In genomic region chr7:75237255-75238187, GRCh38 we compare ENCODE assay signal across 8 cellular contexts.
A peak's percentile ranks its signal among the peaks of the same experiment; 100 is the strongest.
DNase-seq lines count a peak whose midpoint lies in the region; ATAC-seq and TF ChIP-seq lines count a peak whose summit lies in the region.
"Not testable (repeated sequence)": the region's sequence is repeated elsewhere in the genome, so short reads cannot be mapped to it uniquely, and the experiment has no call there.

No MANE protein-coding gene starts in this region.

- TF ChIP-seq CTCF in HFFc6 (IDR thresholded peaks at IDR 0.05); WTC11 (IDR thresholded peaks at IDR 0.05); gastrocnemius medialis (IDR thresholded peaks at IDR 0.05 in 4 of 5, conservative IDR thresholded peaks at IDR 0.05 in 1 of 5); upper lobe of left lung (IDR thresholded peaks at IDR 0.05): not testable (repeated sequence)

- not testable (repeated sequence) for H3K27me3 Mint-ChIP-seq in HFFc6 (ENCODE audit: insufficient read depth); WTC11 (ENCODE audit: low read depth)

- H3K27me3 ChIP-seq in gastrocnemius medialis, upper lobe of left lung: not testable (repeated sequence)

- peak; percentile 95 for ATAC-seq in GM19035 (IDR thresholded peaks at IDR 0.05; ENCODE audit: unreplicated experiment)
- peak; percentile 91 for ATAC-seq in HG03280 (IDR thresholded peaks at IDR 0.05; ENCODE audit: unreplicated experiment)
- ATAC-seq in WTC11 = peak; percentile 75
- peak; percentile 94 to 95 for ATAC-seq in left cardiac atrium
- peak; percentile 86 to 92 for ATAC-seq in gastrocnemius medialis
- peak; percentile 79 to 93 for ATAC-seq in upper lobe of left lung (ENCODE audit: low FRiP score in 2 of 2)

- TF ChIP-seq POLR2A in gastrocnemius medialis (IDR thresholded peaks at IDR 0.05) = not testable (repeated sequence)
- peak in 1 of 4 donors; percentile 37 for TF ChIP-seq POLR2A in upper lobe of left lung (IDR thresholded peaks at IDR 0.05)

- not testable (repeated sequence) for H3K4me1 Mint-ChIP-seq in HFFc6 (ENCODE audit: low read depth); WTC11

- intact Hi-C loops in left cardiac atrium (cut with DNase I); gastrocnemius medialis (cut with DNase I; ENCODE audit: low total_unique reads): not testable (repeated sequence)

- POLR2A ChIA-PET in WTC11 (lab: Charles Lee) = not testable (repeated sequence)

- H3K36me3 ChIP-seq in gastrocnemius medialis, upper lobe of left lung: not testable (repeated sequence)

- no CpG with 5 or more reads among the region's 103 CpGs for WGBS in upper lobe of left lung, 2 donors

- CTCF ChIA-PET in WTC11 (lab: Charles Lee) = not testable (repeated sequence)

- not testable (repeated sequence) for H3K4me1 ChIP-seq in gastrocnemius medialis, upper lobe of left lung

- peak overlapping the region in 1 of 4 donors; percentile 24 for H3K4me3 ChIP-seq in gastrocnemius medialis
- H3K4me3 ChIP-seq in upper lobe of left lung = peak overlapping the region in 1 of 4 donors; percentile 28

- peak overlapping the region; percentile 54 for H3K4me3 Mint-ChIP-seq in HFFc6
- H3K4me3 Mint-ChIP-seq in WTC11 = not testable (repeated sequence)

- H3K9me3 ChIP-seq in gastrocnemius medialis, upper lobe of left lung: not testable (repeated sequence)

- H3K27ac Mint-ChIP-seq in HFFc6, WTC11: not testable (repeated sequence)

- not testable (repeated sequence) for H3K36me3 Mint-ChIP-seq in HFFc6 (ENCODE audit: low read depth); WTC11

- in situ Hi-C loops in gastrocnemius medialis (cut with MboI; ENCODE audit: low sequenced_read_pairs in 4 of 4) = not testable (repeated sequence)

- not testable (repeated sequence) for H3K9me3 Mint-ChIP-seq in HFFc6, WTC11

- peak; percentile 41 for DNase-seq in HFFc6
- not testable (repeated sequence) for DNase-seq in WTC11 (ENCODE audit: low spot score); left cardiac atrium
- DNase-seq in activated effector memory CD4-positive, alpha-beta T cell treated with anti-CD3 and anti-CD28 coated beads, Interleukin-2, amount 50 U/mL, for 16 hours = peak; percentile 83
- DNase-seq in gastrocnemius medialis = peak; percentile 9 to 63
- DNase-seq in upper lobe of left lung = peak in 1 of 2 donors; percentile 51

- TF ChIP-seq EP300 in upper lobe of left lung (IDR thresholded peaks at IDR 0.05) = not testable (repeated sequence)

- not testable (repeated sequence) for H3K27ac ChIP-seq in gastrocnemius medialis, upper lobe of left lung
